In the genomic region with DNA sequence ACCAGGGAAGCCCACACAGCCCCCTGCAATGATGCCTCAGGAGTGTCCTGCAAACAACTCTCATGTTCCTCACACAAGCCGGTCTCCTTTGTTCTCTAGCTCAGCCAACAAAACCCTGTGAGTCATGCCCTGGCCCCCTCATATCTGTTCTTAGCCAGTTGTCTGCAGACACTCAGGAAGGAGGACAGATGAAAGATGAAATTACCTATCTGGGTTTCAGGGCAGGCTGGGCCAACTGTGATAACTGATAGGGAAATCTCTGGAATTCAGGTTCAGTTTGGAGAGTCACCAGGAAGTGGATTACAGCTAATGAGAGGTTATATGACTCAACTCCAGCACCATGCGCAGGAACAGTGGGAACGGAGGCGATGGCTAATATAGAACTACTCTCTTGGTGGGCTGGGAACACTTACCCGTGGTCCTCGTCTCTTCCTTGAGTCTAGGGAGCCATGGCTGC, we compare ENCODE assay signal across 1 cellular context.
TF ChIP-seq lines count a peak whose summit lies in the region.

No MANE protein-coding gene starts in this region.

TF ChIP-seq in K562, 482 proteins besides CTCF, POLR2A, EP300 and RAD21 (continued from another document and continues in another):
- TF ChIP-seq ZBTB11 (CRISPR knock-in tag; IDR thresholded peaks at IDR 0.05) = peak in 1 of 3 experiments; percentile 55; a peak in 1 of 6 replicates
- peak; percentile 99 for TF ChIP-seq TCF3 (CRISPR knock-in tag; IDR thresholded peaks at IDR 0.05)
- no peak for TF ChIP-seq CSDE1 (IDR thresholded peaks at IDR 0.05)
- no peak for TF ChIP-seq ZFP30 (CRISPR knock-in tag; IDR thresholded peaks at IDR 0.05; ENCODE audit: borderline replicate concordance)
- TF ChIP-seq, protein P1, sequence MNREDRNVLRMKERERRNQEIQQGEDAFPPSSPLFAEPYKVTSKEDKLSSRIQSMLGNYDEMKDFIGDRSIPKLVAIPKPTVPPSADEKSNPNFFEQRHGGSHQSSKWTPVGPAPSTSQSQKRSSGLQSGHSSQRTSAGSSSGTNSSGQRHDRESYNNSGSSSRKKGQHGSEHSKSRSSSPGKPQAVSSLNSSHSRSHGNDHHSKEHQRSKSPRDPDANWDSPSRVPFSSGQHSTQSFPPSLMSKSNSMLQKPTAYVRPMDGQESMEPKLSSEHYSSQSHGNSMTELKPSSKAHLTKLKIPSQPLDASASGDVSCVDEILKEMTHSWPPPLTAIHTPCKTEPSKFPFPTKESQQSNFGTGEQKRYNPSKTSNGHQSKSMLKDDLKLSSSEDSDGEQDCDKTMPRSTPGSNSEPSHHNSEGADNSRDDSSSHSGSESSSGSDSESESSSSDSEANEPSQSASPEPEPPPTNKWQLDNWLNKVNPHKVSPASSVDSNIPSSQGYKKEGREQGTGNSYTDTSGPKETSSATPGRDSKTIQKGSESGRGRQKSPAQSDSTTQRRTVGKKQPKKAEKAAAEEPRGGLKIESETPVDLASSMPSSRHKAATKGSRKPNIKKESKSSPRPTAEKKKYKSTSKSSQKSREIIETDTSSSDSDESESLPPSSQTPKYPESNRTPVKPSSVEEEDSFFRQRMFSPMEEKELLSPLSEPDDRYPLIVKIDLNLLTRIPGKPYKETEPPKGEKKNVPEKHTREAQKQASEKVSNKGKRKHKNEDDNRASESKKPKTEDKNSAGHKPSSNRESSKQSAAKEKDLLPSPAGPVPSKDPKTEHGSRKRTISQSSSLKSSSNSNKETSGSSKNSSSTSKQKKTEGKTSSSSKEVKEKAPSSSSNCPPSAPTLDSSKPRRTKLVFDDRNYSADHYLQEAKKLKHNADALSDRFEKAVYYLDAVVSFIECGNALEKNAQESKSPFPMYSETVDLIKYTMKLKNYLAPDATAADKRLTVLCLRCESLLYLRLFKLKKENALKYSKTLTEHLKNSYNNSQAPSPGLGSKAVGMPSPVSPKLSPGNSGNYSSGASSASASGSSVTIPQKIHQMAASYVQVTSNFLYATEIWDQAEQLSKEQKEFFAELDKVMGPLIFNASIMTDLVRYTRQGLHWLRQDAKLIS (CRISPR knock-in tag; IDR thresholded peaks at IDR 0.05) = no peak
- peak; percentile 99 for TF ChIP-seq CC2D1A (IDR thresholded peaks at IDR 0.05)
- no peak for TF ChIP-seq NFIX (CRISPR knock-in tag; IDR thresholded peaks at IDR 0.05; ENCODE audit: low read depth)
- no peak for TF ChIP-seq COPS2 (conservative IDR thresholded peaks at IDR 0.05)
- TF ChIP-seq KAT2B (IDR thresholded peaks at IDR 0.05; ENCODE audit: low read depth, low read length) = no peak
- no peak for TF ChIP-seq ZNF124 (CRISPR knock-in tag; IDR thresholded peaks at IDR 0.05)
- TF ChIP-seq, protein P2, sequence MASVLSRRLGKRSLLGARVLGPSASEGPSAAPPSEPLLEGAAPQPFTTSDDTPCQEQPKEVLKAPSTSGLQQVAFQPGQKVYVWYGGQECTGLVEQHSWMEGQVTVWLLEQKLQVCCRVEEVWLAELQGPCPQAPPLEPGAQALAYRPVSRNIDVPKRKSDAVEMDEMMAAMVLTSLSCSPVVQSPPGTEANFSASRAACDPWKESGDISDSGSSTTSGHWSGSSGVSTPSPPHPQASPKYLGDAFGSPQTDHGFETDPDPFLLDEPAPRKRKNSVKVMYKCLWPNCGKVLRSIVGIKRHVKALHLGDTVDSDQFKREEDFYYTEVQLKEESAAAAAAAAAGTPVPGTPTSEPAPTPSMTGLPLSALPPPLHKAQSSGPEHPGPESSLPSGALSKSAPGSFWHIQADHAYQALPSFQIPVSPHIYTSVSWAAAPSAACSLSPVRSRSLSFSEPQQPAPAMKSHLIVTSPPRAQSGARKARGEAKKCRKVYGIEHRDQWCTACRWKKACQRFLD (CRISPR knock-in tag; IDR thresholded peaks at IDR 0.05) = peak; percentile 85
- TF ChIP-seq NR1H2 (CRISPR knock-in tag; IDR thresholded peaks at IDR 0.05) = no peak
- TF ChIP-seq SETDB1 (IDR thresholded peaks at IDR 0.05; ENCODE audit: low read length) = no peak
- peak; percentile 70 to 97; a peak in 3 of 4 replicates for TF ChIP-seq RCOR1 (IDR thresholded peaks at IDR 0.05; ENCODE audit: borderline replicate concordance in 1 of 2, low read depth in 2 of 2, low read length in 2 of 2)
- TF ChIP-seq L3MBTL2 (IDR thresholded peaks at IDR 0.05) = peak; percentile 74; the same call in 1 of the 2 replicates
- no peak for TF ChIP-seq NONO (IDR thresholded peaks at IDR 0.05; ENCODE audit: low read depth in 2 of 2, low read length in 1 of 2)
- TF ChIP-seq ZBED1 (IDR thresholded peaks at IDR 0.05) = 0 out of 2 replicates have a peak, but pooled peaks have one; percentile 67
- peak; percentile 96 for TF ChIP-seq NFIC (IDR thresholded peaks at IDR 0.05)
- no peak for TF ChIP-seq CBX5 (IDR thresholded peaks at IDR 0.05; ENCODE audit: borderline replicate concordance, low read depth)
- TF ChIP-seq MTA3 (IDR thresholded peaks at IDR 0.05; ENCODE audit: borderline replicate concordance) = peak; percentile 80; the same call in 1 of the 2 replicates
- TF ChIP-seq NCOR1 (IDR thresholded peaks at IDR 0.05) = peak; percentile 99
- TF ChIP-seq THRA (IDR thresholded peaks at IDR 0.05) = no peak
- TF ChIP-seq ZNF77 (CRISPR knock-in tag; IDR thresholded peaks at IDR 0.05) = no peak
- no peak for TF ChIP-seq GABPA (tag; conservative IDR thresholded peaks at IDR 0.05; ENCODE audit: low read depth)
- TF ChIP-seq, protein P3, sequence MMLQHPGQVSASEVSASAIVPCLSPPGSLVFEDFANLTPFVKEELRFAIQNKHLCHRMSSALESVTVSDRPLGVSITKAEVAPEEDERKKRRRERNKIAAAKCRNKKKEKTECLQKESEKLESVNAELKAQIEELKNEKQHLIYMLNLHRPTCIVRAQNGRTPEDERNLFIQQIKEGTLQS (IDR thresholded peaks at IDR 0.05) = peak; percentile 95
- TF ChIP-seq, protein P3 (CRISPR knock-in tag; conservative IDR thresholded peaks at IDR 0.05) = peak; percentile 90
- 0 out of 2 replicates have a peak, but pooled peaks have one; percentile 64 for TF ChIP-seq PTBP1 (IDR thresholded peaks at IDR 0.05; ENCODE audit: low read depth, low read length)
- no peak for TF ChIP-seq TRIM25 (IDR thresholded peaks at IDR 0.05; ENCODE audit: borderline replicate concordance)
- TF ChIP-seq CREB3L1 (IDR thresholded peaks at IDR 0.05; ENCODE audit: borderline replicate concordance, low read depth) = peak; percentile 34; the same call in 1 of the 2 replicates
- no peak for TF ChIP-seq BRF1 (IDR thresholded peaks at IDR 0.05; ENCODE audit: borderline replicate concordance, extremely low read depth, insufficient read length)
- no peak for TF ChIP-seq KDM4B (IDR thresholded peaks at IDR 0.05; ENCODE audit: borderline replicate concordance in 2 of 2, low read depth in 1 of 2)
- TF ChIP-seq, protein P4, sequence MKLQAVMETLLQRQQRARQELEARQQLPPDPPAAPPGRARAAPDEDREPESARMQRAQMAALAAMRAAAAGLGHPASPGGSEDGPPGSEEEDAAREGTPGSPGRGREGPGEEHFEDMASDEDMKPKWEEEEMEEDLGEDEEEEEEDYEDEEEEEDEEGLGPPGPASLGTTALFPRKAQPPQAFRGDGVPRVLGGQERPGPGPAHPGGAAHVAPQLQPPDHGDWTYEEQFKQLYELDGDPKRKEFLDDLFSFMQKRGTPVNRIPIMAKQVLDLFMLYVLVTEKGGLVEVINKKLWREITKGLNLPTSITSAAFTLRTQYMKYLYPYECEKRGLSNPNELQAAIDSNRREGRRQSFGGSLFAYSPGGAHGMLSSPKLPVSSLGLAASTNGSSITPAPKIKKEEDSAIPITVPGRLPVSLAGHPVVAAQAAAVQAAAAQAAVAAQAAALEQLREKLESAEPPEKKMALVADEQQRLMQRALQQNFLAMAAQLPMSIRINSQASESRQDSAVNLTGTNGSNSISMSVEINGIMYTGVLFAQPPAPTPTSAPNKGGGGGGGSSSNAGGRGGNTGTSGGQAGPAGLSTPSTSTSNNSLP (IDR thresholded peaks at IDR 0.05; ENCODE audit: borderline replicate concordance, low read depth, low read length) = peak; percentile 84; the same call in 1 of the 2 replicates
- TF ChIP-seq CBFA2T2 (conservative IDR thresholded peaks at IDR 0.05) = peak; percentile 99
- TF ChIP-seq, protein P5, sequence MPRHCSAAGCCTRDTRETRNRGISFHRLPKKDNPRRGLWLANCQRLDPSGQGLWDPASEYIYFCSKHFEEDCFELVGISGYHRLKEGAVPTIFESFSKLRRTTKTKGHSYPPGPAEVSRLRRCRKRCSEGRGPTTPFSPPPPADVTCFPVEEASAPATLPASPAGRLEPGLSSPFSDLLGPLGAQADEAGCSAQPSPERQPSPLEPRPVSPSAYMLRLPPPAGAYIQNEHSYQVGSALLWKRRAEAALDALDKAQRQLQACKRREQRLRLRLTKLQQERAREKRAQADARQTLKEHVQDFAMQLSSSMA (CRISPR knock-in tag; IDR thresholded peaks at IDR 0.05) = no peak
- TF ChIP-seq DNMT1 (IDR thresholded peaks at IDR 0.05) = no peak
- TF ChIP-seq MNT (conservative IDR thresholded peaks at IDR 0.05) = peak; percentile 31 to 65; a peak in 3 of 4 replicates
- TF ChIP-seq SMARCE1 (IDR thresholded peaks at IDR 0.05) = peak; percentile 99
- no peak for TF ChIP-seq ESRRB (CRISPR knock-in tag; IDR thresholded peaks at IDR 0.05; ENCODE audit: borderline replicate concordance)
- TF ChIP-seq THRAP3 (IDR thresholded peaks at IDR 0.05; ENCODE audit: borderline replicate concordance) = no peak
- peak; percentile 99 for TF ChIP-seq POLR2AphosphoS5 (IDR thresholded peaks at IDR 0.05; ENCODE audit: control insufficient read depth, insufficient read depth, low read depth, low read length)
- TF ChIP-seq MCM3 (IDR thresholded peaks at IDR 0.05) = no peak
- TF ChIP-seq PRPF4 (IDR thresholded peaks at IDR 0.05; ENCODE audit: insufficient read depth, low read depth, low read length, poor library complexity, severe bottlenecking) = no peak
